ENCODE assay signal across 18 cellular contexts in genomic region chrX:149721241-149721640, GRCh38. TPM values are rescaled to one million over a fixed set of nuclear protein-coding genes. Genes with fewer than 3 reads are reported as not detected.
"Had no signal": no experiment of that assay in that cellular context is flagged by ENCODE, and none has a peak within 500 bp of the region (broad histone marks: within the 10 kb centered on the region; RNA-seq: fewer than 3 reads in every experiment).

No MANE protein-coding gene starts in this region.

RNA-seq across cellular contexts. Expression of gene MAGEA11, which starts 9.4 kb away (rescaled TPM):
- total RNA-seq: chondrocyte, dermis blood vessel endothelial cell, dorsolateral prefrontal cortex, endodermal cell, esophagus mucosa, gastrocnemius medialis, glomerular endothelial cell, heart right ventricle, kidney epithelial cell, left cardiac atrium, left lung, left ventricle myocardium superior, lower lobe of right lung, lung microvascular endothelial cell, mesothelial cell of epicardium, mucosa of descending colon, myocyte had no signal
- polyA plus RNA-seq: heart right ventricle, keratinocyte had no signal

RNA-seq across cellular contexts. Expression of gene HSFX1, which starts 52.6 kb away (rescaled TPM):
- polyA plus RNA-seq: keratinocyte had no signal
